Comparison of ENCODE assay signal across 8 cellular contexts in the genomic region with DNA sequence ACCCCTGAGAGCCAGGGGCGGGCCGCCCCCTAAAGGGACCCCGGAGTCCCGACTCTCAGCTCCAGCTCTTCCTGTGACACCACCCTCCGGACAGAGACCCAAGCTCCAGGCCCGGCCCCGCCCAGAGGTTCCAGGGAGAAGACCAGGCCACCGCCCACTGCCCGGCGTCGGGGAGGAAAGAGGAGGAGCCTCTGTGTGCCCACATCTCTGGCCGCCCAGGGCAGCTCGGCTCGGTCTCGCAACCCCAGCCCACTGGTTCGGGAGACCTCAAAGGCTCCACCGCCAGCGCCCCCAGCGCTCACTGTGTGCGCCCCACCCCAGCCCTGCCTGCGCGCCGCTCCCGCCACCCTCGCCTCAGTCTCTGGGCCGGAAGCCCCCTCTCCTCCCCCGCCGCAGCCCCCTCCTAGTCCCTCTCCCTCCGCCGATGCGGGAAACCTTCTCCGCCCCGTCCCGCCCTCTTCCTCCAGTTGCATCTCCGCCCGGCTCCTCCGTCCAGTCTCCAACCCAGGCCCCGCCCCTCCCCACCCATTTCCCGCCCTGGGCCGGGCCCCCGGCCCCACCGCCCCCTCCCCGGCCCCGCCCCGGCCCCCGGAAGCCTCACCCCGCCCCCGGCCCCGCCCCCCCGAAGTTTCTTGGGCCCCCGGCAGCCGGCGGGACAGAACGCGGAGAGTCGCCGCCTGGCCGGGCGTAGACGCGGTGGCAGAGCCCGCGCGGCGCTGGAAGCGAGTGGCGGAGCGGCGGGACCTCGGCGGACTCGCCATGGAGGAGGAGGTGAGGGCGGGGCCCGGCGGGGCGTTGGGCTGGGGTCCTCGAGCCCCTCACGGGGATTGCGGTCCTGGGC. TPM values are rescaled to one million over a fixed set of nuclear protein-coding genes. Genes with fewer than 3 reads are reported as not detected.
DNase-seq lines count a peak whose midpoint lies in the region; ATAC-seq and TF ChIP-seq lines count a peak whose summit lies in the region.

A gene with protein sequence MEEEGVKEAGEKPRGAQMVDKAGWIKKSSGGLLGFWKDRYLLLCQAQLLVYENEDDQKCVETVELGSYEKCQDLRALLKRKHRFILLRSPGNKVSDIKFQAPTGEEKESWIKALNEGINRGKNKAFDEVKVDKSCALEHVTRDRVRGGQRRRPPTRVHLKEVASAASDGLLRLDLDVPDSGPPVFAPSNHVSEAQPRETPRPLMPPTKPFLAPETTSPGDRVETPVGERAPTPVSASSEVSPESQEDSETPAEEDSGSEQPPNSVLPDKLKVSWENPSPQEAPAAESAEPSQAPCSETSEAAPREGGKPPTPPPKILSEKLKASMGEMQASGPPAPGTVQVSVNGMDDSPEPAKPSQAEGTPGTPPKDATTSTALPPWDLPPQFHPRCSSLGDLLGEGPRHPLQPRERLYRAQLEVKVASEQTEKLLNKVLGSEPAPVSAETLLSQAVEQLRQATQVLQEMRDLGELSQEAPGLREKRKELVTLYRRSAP (plus strand): TSS at position 658 of the 841 bp plus-strand sequence. CDS start 102 bp downstream, at position 760.

- peak; percentile 97 for DNase-seq in BE2C
- DNase-seq in GM19238 (ENCODE audit: insufficient read length, low spot score): peak; percentile 88
- DNase-seq in NCI-H748 (lab: John Stamatoyannopoulos, UW; ENCODE audit: unreplicated experiment): peak; percentile 88
- peak; percentile 82 for DNase-seq in activated CD4-positive, alpha-beta T cell treated with anti-CD3 and anti-CD28 coated beads, Interleukin-2, amount 50 U/mL, for 1 hour
- peak; percentile 90 for DNase-seq in dedifferentiated amniotic fluid mesenchymal stem cell (ENCODE audit: extremely low spot score)
- DNase-seq in left lobe of liver (ENCODE audit: low spot score): peak; percentile 86
- DNase-seq in stimulated activated CD4-positive, alpha-beta T cell treated with anti-CD3 and anti-CD28 coated beads, Interleukin-2, amount 100 ng/mL, for 24 hours: peak; percentile 82 to 92

- peak; percentile 14; the same call in 1 of the 2 replicates for TF ChIP-seq CTCF in BE2C (IDR thresholded peaks at IDR 0.05; ENCODE audit: low read depth, low read length)

- peaks cover 10% of the 10 kb centered on the region for H3K4me1 ChIP-seq in BE2C

- H3K27me3 ChIP-seq in BE2C: no peaks in the 10 kb centered on the region

- H3K36me3 ChIP-seq in BE2C: no peaks in the 10 kb centered on the region

- peak; percentile 52 for ATAC-seq in HG03439 (IDR thresholded peaks at IDR 0.05; ENCODE audit: unreplicated experiment)
- peak; percentile 84 for ATAC-seq in left lobe of liver

- H3K9me3 ChIP-seq in BE2C: no peaks in the 10 kb centered on the region

- peak within 1 kb of the TSS; percentile 90 for H3K4me3 ChIP-seq in BE2C (ENCODE audit: low read depth, low read length)

RNA-seq across cellular contexts. Expression of the gene that starts here (rescaled TPM):
- 7.2 TPM for polyA plus RNA-seq in BE2C (2012; ENCODE audit: insufficient read depth, insufficient read length, low read depth)
- total RNA-seq in left lobe of liver: 4.3 TPM

Comparison
In these comparisons a context has a peak if more than half of its experiments do, and no peak if none do; other contexts are left out.
1. Peak in every context shown above with its lines: DNase-seq, ATAC-seq and H3K4me3 ChIP-seq.